In genomic region chr3:14154895-14155432, GRCh38 we compare ENCODE assay signal across 14 cellular contexts.
"Had no signal": no experiment of that assay in that cellular context is flagged by ENCODE, and none has a peak within 500 bp of the region (broad histone marks: within the 10 kb centered on the region; RNA-seq: fewer than 3 reads in every experiment).

No MANE protein-coding gene starts in this region.

- H3K27ac Mint-ChIP-seq: activated naive CD4-positive, alpha-beta T cell treated with anti-CD3 and anti-CD28 coated beads for 36 hours; activated T-helper 1 cell treated with anti-CD3 and anti-CD28 coated beads, Interleukin-12 subunit alpha, Interleukin-12 subunit beta, Interleukin-2, Interleukin-4 antibody, amounts not matched to agents 30 ng/mL and 10 ng/mL and 1 ng/mL, durations not matched to agents 14 hours and 24 hours and 36 hours had no signal

- H3K4me1 Mint-ChIP-seq: brain, nephron progenitor cell had no signal

- H3K9me3 Mint-ChIP-seq: activated naive CD4-positive, alpha-beta T cell treated with anti-CD3 and anti-CD28 coated beads for 36 hours; activated T-helper 1 cell treated with anti-CD3 and anti-CD28 coated beads, Interleukin-12 subunit alpha, Interleukin-12 subunit beta, Interleukin-2, Interleukin-4 antibody, amounts not matched to agents 30 ng/mL and 10 ng/mL and 1 ng/mL, durations not matched to agents 14 hours and 24 hours and 36 hours; brain; nephron progenitor cell had no signal

- H3K4me3 ChIP-seq: hepatocyte, sigmoid colon, transverse colon had no signal

- DNase-seq: activated naive CD4-positive, alpha-beta T cell treated with anti-CD3 and anti-CD28 coated beads for 36 hours; amygdala; erythroblast; kidney glomerular epithelial cell; mesendoderm; nephron progenitor cell; sigmoid colon; stimulated activated CD4-positive, alpha-beta T cell treated with anti-CD3 and anti-CD28 coated beads, Interleukin-2, amount 100 ng/mL, for 24 hours; stimulated activated naive CD4-positive, alpha-beta T cell; substantia nigra; transverse colon had no signal

- H3K27me3 Mint-ChIP-seq: brain had no signal

- H3K4me3 Mint-ChIP-seq: activated naive CD4-positive, alpha-beta T cell treated with anti-CD3 and anti-CD28 coated beads for 36 hours; activated T-helper 1 cell treated with anti-CD3 and anti-CD28 coated beads, Interleukin-12 subunit alpha, Interleukin-12 subunit beta, Interleukin-2, Interleukin-4 antibody, amounts not matched to agents 30 ng/mL and 10 ng/mL and 1 ng/mL, durations not matched to agents 14 hours and 24 hours and 36 hours; brain; nephron progenitor cell had no signal

- H3K9me3 ChIP-seq: sigmoid colon, transverse colon had no signal

- H3K27me3 ChIP-seq: hepatocyte, sigmoid colon, transverse colon had no signal

- H3K4me1 ChIP-seq: sigmoid colon, transverse colon had no signal

- H3K27ac ChIP-seq: hepatocyte, sigmoid colon, transverse colon had no signal
